In the genomic region with DNA sequence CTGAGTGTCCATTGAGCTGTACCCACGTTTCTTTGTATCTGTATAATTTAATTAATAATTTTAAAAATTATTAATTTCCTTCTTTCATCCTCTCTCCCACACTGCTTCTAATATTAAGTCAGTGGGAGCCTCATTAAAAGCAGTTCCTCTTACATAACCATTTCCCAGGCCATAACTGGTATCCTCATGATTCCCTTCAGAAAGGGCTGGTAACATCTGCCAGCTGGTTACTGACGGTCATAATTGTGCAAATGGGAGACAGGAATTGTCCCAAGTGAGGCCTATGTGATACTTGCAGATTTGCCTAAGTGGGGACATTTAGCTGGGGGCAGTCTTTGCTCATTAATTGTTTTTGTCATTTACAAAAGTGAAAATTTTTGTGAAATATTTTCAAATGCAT, we compare ENCODE assay signal across 21 cellular contexts.
"Had no signal": no experiment of that assay in that cellular context is flagged by ENCODE, and none has a peak within 500 bp of the region (broad histone marks: within the 10 kb centered on the region; RNA-seq: fewer than 3 reads in every experiment).

No MANE protein-coding gene starts in this region.

- ATAC-seq: activated CD4-positive, CD25-positive, alpha-beta regulatory T cell treated with anti-CD3 and anti-CD28 coated beads, Interleukin-2, amount 50 U/mL, for 24 hours; activated CD8-positive, alpha-beta T cell treated with anti-CD3 and anti-CD28 coated beads, Interleukin-2, amount 10 ng/mL, durations not matched to agents 7 days and 5 days had no signal

- H3K4me1 Mint-ChIP-seq: activated naive CD8-positive, alpha-beta T cell treated with anti-CD3 and anti-CD28 coated beads, Interleukin-2, amount 10 ng/mL, durations not matched to agents 7 days and 5 days had no signal

- H3K36me3 Mint-ChIP-seq: activated naive CD8-positive, alpha-beta T cell treated with anti-CD3 and anti-CD28 coated beads, Interleukin-2, amount 10 ng/mL, durations not matched to agents 7 days and 5 days had no signal

- H3K27me3 Mint-ChIP-seq: activated naive CD8-positive, alpha-beta T cell treated with anti-CD3 and anti-CD28 coated beads, Interleukin-2, amount 10 ng/mL, durations not matched to agents 7 days and 5 days had no signal

- H3K4me3 Mint-ChIP-seq: activated CD8-positive, alpha-beta T cell treated with anti-CD3 and anti-CD28 coated beads, Interleukin-2, amount 10 ng/mL, durations not matched to agents 7 days and 5 days; activated naive CD8-positive, alpha-beta T cell treated with anti-CD3 and anti-CD28 coated beads, Interleukin-2, amount 10 ng/mL, durations not matched to agents 7 days and 5 days; T-helper 1 cell treated with Interleukin-12 subunit alpha and Interleukin-12 subunit beta and Interleukin-4 antibody, amounts not matched to agents 30 μg/mL and 1 μg/mL, for 36 hours had no signal

- DNase-seq: activated CD4-positive, alpha-beta T cell treated with anti-CD3 and anti-CD28 coated beads for 4 hours; activated CD8-positive, alpha-beta memory T cell treated with anti-CD3 and anti-CD28 coated beads, Interleukin-2, amount 50 U/mL, for 48 hours; activated CD8-positive, alpha-beta T cell treated with anti-CD3 and anti-CD28 coated beads, Interleukin-2, amount 10 ng/mL, durations not matched to agents 7 days and 5 days; activated naive CD4-positive, alpha-beta T cell treated with anti-CD3 and anti-CD28 coated beads, Interleukin-2, amount 50 U/mL, for 16 hours; activated naive CD8-positive, alpha-beta T cell treated with anti-CD3 and anti-CD28 coated beads, Interleukin-2, amount 10 ng/mL, durations not matched to agents 7 days and 5 days; activated T-cell treated with anti-CD3 and anti-CD28 coated beads, Interleukin-2, amount 50 U/mL, for 1 hour; adrenal gland; anterior cingulate cortex; caudate nucleus; Karpas-422; MM.1S; NCI-H1436 treated with DMSO at 0.1 percent for 48 hours; NCI-H2029; NCI-H2107; NCI-H2171 treated with DMSO at 0.1 percent for 48 hours; NCI-H226; NK-92 treated with Interleukin-12 subunit alpha and Interleukin-12 subunit beta, amount 100 ng/mL, for 24 hours; Peyer's patch; Right ventricle myocardium superior had no signal

- H3K27ac Mint-ChIP-seq: activated CD8-positive, alpha-beta T cell treated with anti-CD3 and anti-CD28 coated beads, Interleukin-2, amount 10 ng/mL, durations not matched to agents 7 days and 5 days; activated naive CD8-positive, alpha-beta T cell treated with anti-CD3 and anti-CD28 coated beads, Interleukin-2, amount 10 ng/mL, durations not matched to agents 7 days and 5 days; T-helper 1 cell treated with Interleukin-12 subunit alpha and Interleukin-12 subunit beta and Interleukin-4 antibody, amounts not matched to agents 30 μg/mL and 1 μg/mL, for 36 hours had no signal

- H3K9me3 Mint-ChIP-seq: activated naive CD8-positive, alpha-beta T cell treated with anti-CD3 and anti-CD28 coated beads, Interleukin-2, amount 10 ng/mL, durations not matched to agents 7 days and 5 days; T-helper 1 cell treated with Interleukin-12 subunit alpha and Interleukin-12 subunit beta and Interleukin-4 antibody, amounts not matched to agents 30 μg/mL and 1 μg/mL, for 36 hours had no signal
